Comparison of ENCODE assay signal across 40 cellular contexts in genomic region chr9:74447451-74448193, GRCh38. TPM values are rescaled to one million over a fixed set of nuclear protein-coding genes. Genes with fewer than 3 reads are reported as not detected.
"Had no signal": no experiment of that assay in that cellular context is flagged by ENCODE, and none has a peak within 500 bp of the region (broad histone marks: within the 10 kb centered on the region; RNA-seq: fewer than 3 reads in every experiment).

No MANE protein-coding gene starts in this region.

- H3K36me3 Mint-ChIP-seq: activated CD4-positive, alpha-beta memory T cell treated with anti-CD3 and anti-CD28 coated beads for 36 hours; activated naive CD4-positive, alpha-beta T cell treated with anti-CD3 and anti-CD28 coated beads, Interleukin-2, amount 10 ng/mL, durations not matched to agents 7 days and 5 days; activated naive CD8-positive, alpha-beta T cell had no signal

- H3K27ac ChIP-seq: brain microvascular endothelial cell, PC-9, RWPE1, VCaP had no signal

- H3K4me3 Mint-ChIP-seq: activated B cell treated with CpG ODN at 0.5 μM for 24 hours; activated CD4-positive, alpha-beta memory T cell treated with anti-CD3 and anti-CD28 coated beads for 36 hours; activated naive CD4-positive, alpha-beta T cell treated with anti-CD3 and anti-CD28 coated beads, Interleukin-2, amount 10 ng/mL, durations not matched to agents 7 days and 5 days; activated naive CD8-positive, alpha-beta T cell; activated naive CD8-positive, alpha-beta T cell treated with anti-CD3 and anti-CD28 coated beads, Interleukin-2, amount 50 U/mL, for 24 hours; activated T-cell treated with anti-CD3 and anti-CD28 coated beads, Interleukin-2, amount 50 U/mL, for 4 hours had no signal

- H3K4me1 Mint-ChIP-seq: activated B cell treated with CpG ODN at 0.5 μM for 24 hours; activated naive CD4-positive, alpha-beta T cell treated with anti-CD3 and anti-CD28 coated beads, Interleukin-2, amount 10 ng/mL, durations not matched to agents 7 days and 5 days; activated naive CD8-positive, alpha-beta T cell treated with anti-CD3 and anti-CD28 coated beads, Interleukin-2, amount 50 U/mL, for 24 hours had no signal

- H2AFZ ChIP-seq: PC-9 had no signal

- H3K9me3 ChIP-seq: MG63 had no signal

- H3K4me3 ChIP-seq: MG63, PC-9 had no signal

- H3K27ac Mint-ChIP-seq: activated B cell treated with CpG ODN at 0.5 μM for 24 hours; activated CD4-positive, alpha-beta memory T cell treated with anti-CD3 and anti-CD28 coated beads for 36 hours; activated naive CD4-positive, alpha-beta T cell treated with anti-CD3 and anti-CD28 coated beads, Interleukin-2, amount 10 ng/mL, durations not matched to agents 7 days and 5 days; activated naive CD8-positive, alpha-beta T cell; activated naive CD8-positive, alpha-beta T cell treated with anti-CD3 and anti-CD28 coated beads, Interleukin-2, amount 50 U/mL, for 24 hours had no signal

- H3K9me3 Mint-ChIP-seq: activated B cell treated with CpG ODN at 0.5 μM for 24 hours; activated naive CD4-positive, alpha-beta T cell treated with anti-CD3 and anti-CD28 coated beads, Interleukin-2, amount 10 ng/mL, durations not matched to agents 7 days and 5 days; activated naive CD8-positive, alpha-beta T cell treated with anti-CD3 and anti-CD28 coated beads, Interleukin-2, amount 50 U/mL, for 24 hours had no signal

- H3K36me3 ChIP-seq: brain microvascular endothelial cell, MG63 had no signal

- FAIRE-seq: RCC 7860 had no signal

- DNase-seq: activated B cell treated with CpG ODN at 0.5 μM for 24 hours; activated CD4-positive, alpha-beta memory T cell treated with anti-CD3 and anti-CD28 coated beads for 36 hours; activated CD4-positive, alpha-beta T cell treated with anti-CD3 and anti-CD28 coated beads for 4 hours; activated CD4-positive, alpha-beta T cell treated with anti-CD3 and anti-CD28 coated beads, Interleukin-2, amount 50 U/mL, for 1 hour; activated CD4-positive, CD25-positive, alpha-beta regulatory T cell treated with anti-CD3 and anti-CD28 coated beads, Interleukin-2, amount 50 U/mL, for 72 hours; activated CD8-positive, alpha-beta memory T cell treated with anti-CD3 and anti-CD28 coated beads, Interleukin-2, amount 50 U/mL, for 4 hours; activated effector memory CD4-positive, alpha-beta T cell treated with Interleukin-2 at 50 U/mL for 16 hours; activated naive CD4-positive, alpha-beta T cell treated with anti-CD3 and anti-CD28 coated beads, Interleukin-2, amount 10 ng/mL, durations not matched to agents 7 days and 5 days; activated naive CD8-positive, alpha-beta T cell treated with anti-CD3 and anti-CD28 coated beads, Interleukin-2, amount 50 U/mL, for 24 hours; activated T-cell treated with anti-CD3 and anti-CD28 coated beads for 4 hours; activated T-cell treated with anti-CD3 and anti-CD28 coated beads, Interleukin-2, amount 50 U/mL, for 4 hours; anterior cingulate cortex; brain microvascular endothelial cell; Kasumi-1; KG1; MG63; NCI-H1048; NCI-H1105 treated with DMSO at 0.1 percent for 48 hours; NCI-H1436; NCI-H1694; NCI-H1930; NCI-H2081 treated with DMSO at 0.1 percent for 48 hours; NCI-H2171; NCI-H510A; NCI-H526; NCI-H748 treated with DMSO at 0.1 percent for 48 hours; NK-92 treated with Interleukin-12 subunit alpha and Interleukin-12 subunit beta, amount 100 ng/mL, for 24 hours; PC-9; SIG-M5; T-helper 1 cell; T-helper 2 cell; T-helper 9 cell had no signal

- H3K4me2 ChIP-seq: PC-9 had no signal

- ATAC-seq: activated naive CD8-positive, alpha-beta T cell treated with anti-CD3 and anti-CD28 coated beads, Interleukin-2, amount 50 U/mL, for 24 hours; activated T-cell treated with anti-CD3 and anti-CD28 coated beads, Interleukin-2, amount 50 U/mL, for 4 hours; Right ventricle myocardium inferior; SK-N-SH treated with all-trans-retinoic acid at 6 μM for 48 hours had no signal

- H3K27me3 ChIP-seq: brain microvascular endothelial cell, MG63 had no signal

- H3K27me3 Mint-ChIP-seq: activated B cell treated with CpG ODN at 0.5 μM for 24 hours; activated CD4-positive, alpha-beta memory T cell treated with anti-CD3 and anti-CD28 coated beads for 36 hours; activated naive CD4-positive, alpha-beta T cell treated with anti-CD3 and anti-CD28 coated beads, Interleukin-2, amount 10 ng/mL, durations not matched to agents 7 days and 5 days; activated naive CD8-positive, alpha-beta T cell treated with anti-CD3 and anti-CD28 coated beads, Interleukin-2, amount 50 U/mL, for 24 hours had no signal

RNA-seq across cellular contexts. Expression of gene RORB, which starts 49.5 kb away (rescaled TPM):
- total RNA-seq: activated B cell treated with CpG ODN at 0.5 μM for 24 hours, OCI-LY7, SK-MEL-5 had no signal
